ENCODE assay signal across 8 cellular contexts in genomic region chr12:64608901-64609542, GRCh38. TPM values are rescaled to one million over a fixed set of nuclear protein-coding genes. Genes with fewer than 3 reads are reported as not detected.
DNase-seq lines count a peak whose midpoint lies in the region; ATAC-seq and TF ChIP-seq lines count a peak whose summit lies in the region.

No MANE protein-coding gene starts in this region.

- DNase-seq in CD4-positive, alpha-beta T cell, result peak in 9 of 10 experiments; percentile 22 to 51 (median 28)
- DNase-seq in Peyer's patch (peak; percentile 52 to 80 (median 62)), heart right ventricle (peak in 1 of 2 donors; percentile 13), renal cortical epithelial cell (ENCODE audit: low read depth) (peak; percentile 71), cerebellar nuclear complex (lab: John Stamatoyannopoulos, UW) (no peak)
- DNase-seq in activated naive CD4-positive, alpha-beta T cell treated with anti-CD3 and anti-CD28 coated beads for 36 hours, result peak; percentile 61

- peak; percentile 54 for ATAC-seq in CD4-positive, alpha-beta T cell (ENCODE audit: poor library complexity)
- ATAC-seq in HG03520 (IDR thresholded peaks at IDR 0.05; ENCODE audit: unreplicated experiment) (peak; percentile 26), heart right ventricle (peak in 4 of 8 donors; percentile 7 to 18 (median 16))

- no peaks in the 10 kb centered on the region for H3K9me3 Mint-ChIP-seq in CD4-positive, alpha-beta T cell
- no peaks in the 10 kb centered on the region for H3K9me3 Mint-ChIP-seq in activated naive CD4-positive, alpha-beta T cell treated with anti-CD3 and anti-CD28 coated beads for 36 hours

- WGBS in heart right ventricle, 2 donors, result 6% methylated on average over 16 of the region's 16 CpGs

- CTCF ChIA-PET in CD4-positive, alpha-beta T cell (lab: Charles Lee), result interaction anchor here (0.8 to 6.2 kb wide), 9 partner anchors 9 to 87 kb away, joined by 3 to 50 read pairs (median 3); no protein-coding TSS in a partner anchor
- CTCF ChIA-PET in activated naive CD4-positive, alpha-beta T cell treated with anti-CD3 and anti-CD28 coated beads for 36 hours (lab: Charles Lee), result interaction anchor here (0.7 to 3.8 kb wide), 15 partner anchors 8 to 155 kb away, joined by 3 to 27 read pairs (median 5); no protein-coding TSS in a partner anchor

- no peaks in the 10 kb centered on the region for H3K27me3 Mint-ChIP-seq in CD4-positive, alpha-beta T cell
- H3K27me3 Mint-ChIP-seq in activated naive CD4-positive, alpha-beta T cell treated with anti-CD3 and anti-CD28 coated beads for 36 hours (ENCODE audit: low read depth), result no peaks in the 10 kb centered on the region

- peaks cover 43% of the 10 kb centered on the region for H3K36me3 Mint-ChIP-seq in CD4-positive, alpha-beta T cell (ENCODE audit: low read depth)
- peaks cover 15% of the 10 kb centered on the region for H3K36me3 Mint-ChIP-seq in activated naive CD4-positive, alpha-beta T cell treated with anti-CD3 and anti-CD28 coated beads for 36 hours (ENCODE audit: low read depth)

- POLR2A ChIA-PET in CD4-positive, alpha-beta T cell (lab: Charles Lee), result interaction anchor here (0.8 to 5.7 kb wide), 24 partner anchors 8 to 218 kb away, joined by 3 to 137 read pairs (median 8); partner anchors contain the start of gene C12orf56

- intact Hi-C loops in CD4-positive, alpha-beta T cell (cut with DNase I, micrococcal nuclease), result loop anchor here (1.0 to 10.0 kb wide), 7 partner anchors 10 to 384 kb away; partner anchors contain the start of gene KICS2 (in 1 of the 2)
- intact Hi-C loops in activated naive CD4-positive, alpha-beta T cell treated with anti-CD3 and anti-CD28 coated beads for 36 hours (cut with micrococcal nuclease), result loop anchor here (1.0 to 2.0 kb wide), 9 partner anchors 16 to 1694 kb away; partner anchors contain the start of genes GNS, HELB, LEMD3 and XPOT
- intact Hi-C loops in heart right ventricle (cut with DNase I), result loop anchor here in 5 of 10 donors (5.0 to 10.0 kb wide), 5 partner anchors 37 to 88 kb away; no protein-coding TSS in a partner anchor

- H3K27ac Mint-ChIP-seq in CD4-positive, alpha-beta T cell, result peak overlapping the region; percentile 93
- peak overlapping the region; percentile 94 for H3K27ac Mint-ChIP-seq in activated naive CD4-positive, alpha-beta T cell treated with anti-CD3 and anti-CD28 coated beads for 36 hours

- peak overlapping the region; percentile 82 for H3K27ac ChIP-seq in CD4-positive, alpha-beta T cell (ENCODE audit: low read depth, low read length)
- H3K27ac ChIP-seq in Peyer's patch (peak overlapping the region; percentile 83 to 98 (median 97)), heart right ventricle (peak overlapping the region; percentile 37 to 99 (median 96))

- H3K4me1 ChIP-seq in Peyer's patch, result peaks cover 0 to 18% (median 3%) of the 10 kb centered on the region in 4 donors
- peaks cover 0 to 35% (median 30%) of the 10 kb centered on the region in 9 donors for H3K4me1 ChIP-seq in heart right ventricle

- no peaks in the 10 kb centered on the region for H3K9me3 ChIP-seq in CD4-positive, alpha-beta T cell (ENCODE audit: control insufficient read depth, low read length)
- H3K9me3 ChIP-seq in Peyer's patch, result no peaks in the 10 kb centered on the region
- H3K9me3 ChIP-seq in heart right ventricle, result no peaks in the 10 kb centered on the region

- H3K36me3 ChIP-seq in Peyer's patch, result no peaks in the 10 kb centered on the region
- peaks cover 0 to 5% (median 0%) of the 10 kb centered on the region in 9 donors for H3K36me3 ChIP-seq in heart right ventricle

- H3K4me1 Mint-ChIP-seq in CD4-positive, alpha-beta T cell (ENCODE audit: low read depth), result peaks cover 33% of the 10 kb centered on the region
- H3K4me1 Mint-ChIP-seq in activated naive CD4-positive, alpha-beta T cell treated with anti-CD3 and anti-CD28 coated beads for 36 hours (ENCODE audit: low read depth), result peaks cover 33% of the 10 kb centered on the region

- H3K27me3 ChIP-seq in CD4-positive, alpha-beta T cell (ENCODE audit: control insufficient read depth, insufficient read depth, low read length), result no peaks in the 10 kb centered on the region
- no peaks in the 10 kb centered on the region for H3K27me3 ChIP-seq in Peyer's patch
- no peaks in the 10 kb centered on the region for H3K27me3 ChIP-seq in heart right ventricle

- H3K4me3 Mint-ChIP-seq in CD4-positive, alpha-beta T cell, result peak overlapping the region; percentile 92
- H3K4me3 Mint-ChIP-seq in activated naive CD4-positive, alpha-beta T cell treated with anti-CD3 and anti-CD28 coated beads for 36 hours, result peak overlapping the region; percentile 87

- peak overlapping the region; percentile 65 to 94 (median 76) for H3K4me3 ChIP-seq in Peyer's patch
- peak overlapping the region; percentile 57 to 99 (median 90) for H3K4me3 ChIP-seq in heart right ventricle

- no peak for TF ChIP-seq CTCF in CD4-positive, alpha-beta T cell (IDR thresholded peaks at IDR 0.05)
- TF ChIP-seq CTCF in Peyer's patch (IDR thresholded peaks at IDR 0.05), result peak in 2 of 6 experiments; percentile 2 to 21
- TF ChIP-seq CTCF in heart right ventricle (IDR thresholded peaks at IDR 0.05), result peak in 2 of 9 donors; percentile 16 to 28

- peak; percentile 73 for TF ChIP-seq POLR2A in GM19193 (IDR thresholded peaks at IDR 0.05; ENCODE audit: extremely low read depth, insufficient read depth, insufficient read length)
- peak; percentile 20 to 46 for TF ChIP-seq POLR2A in Peyer's patch (IDR thresholded peaks at IDR 0.05)

RNA-seq across cellular contexts. Expression of gene RASSF3, which starts 1.3 kb away (rescaled TPM):
- total RNA-seq in CD4-positive, alpha-beta T cell, result 100 to 1,000 TPM; 118 to 127 TPM
- 10 to 100 TPM; 14.3 to 60.2 (median 27.2) TPM for total RNA-seq in Peyer's patch
- total RNA-seq in activated naive CD4-positive, alpha-beta T cell treated with anti-CD3 and anti-CD28 coated beads for 36 hours, result 10 to 100 TPM; 39.4 to 43.8 TPM
- total RNA-seq in heart right ventricle, result 100 to 1,000 TPM in 3 of 10 donors, 10 to 100 TPM in 7; 55.1 to 159 (median 89.3) TPM
- 10 to 100 TPM; 21.6 to 35.8 TPM for polyA plus RNA-seq in heart right ventricle
- 16.0 and 29.7 TPM in 2 replicates for total RNA-seq in renal cortical epithelial cell

Comparison
In these comparisons a context has a peak if more than half of its experiments do, and no peak if none do; other contexts are left out.
1. DNase-seq: peak in CD4-positive, alpha-beta T cell (9 of 10), Peyer's patch (3 of 3), activated naive CD4-positive, alpha-beta T cell treated with anti-CD3 and anti-CD28 coated beads for 36 hours (single experiment) and renal cortical epithelial cell (single experiment); none in cerebellar nuclear complex (0 of 2).
2. Peak in every context shown above with its lines, with median percentiles within 50 percentile points of each other: H3K27ac ChIP-seq.